13 cellular contexts compared by ENCODE assay signal in the genomic region with DNA sequence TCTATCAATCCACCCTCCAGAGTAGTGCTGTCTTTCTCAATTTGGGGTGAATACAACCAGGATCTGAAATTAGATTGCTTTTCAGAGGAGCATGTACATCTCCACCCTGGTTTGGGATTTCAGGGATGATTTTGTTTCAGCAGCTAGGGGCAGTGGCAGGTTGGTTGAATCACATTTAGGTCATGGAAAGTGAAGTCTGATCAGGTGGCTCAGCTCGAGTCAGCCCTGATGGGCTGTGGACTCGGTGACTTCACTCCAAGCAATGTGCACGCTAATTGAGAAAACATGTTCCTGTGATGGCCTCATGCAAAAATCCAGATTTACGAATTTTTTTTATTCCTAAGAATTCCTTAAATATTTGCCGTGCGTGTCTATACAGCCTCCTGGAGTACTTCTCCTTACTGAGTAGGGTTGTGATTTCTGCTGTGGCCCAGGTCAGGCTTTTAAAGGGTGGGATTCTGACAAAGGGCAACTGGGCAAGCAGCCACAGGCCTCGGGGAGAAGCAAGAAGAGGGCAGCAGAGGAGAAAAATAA. TPM values are rescaled to one million over a fixed set of nuclear protein-coding genes. Genes with fewer than 3 reads are reported as not detected.
DNase-seq lines count a peak whose midpoint lies in the region; ATAC-seq and TF ChIP-seq lines count a peak whose summit lies in the region.
"Had no signal": no experiment of that assay in that cellular context is flagged by ENCODE, and none has a peak within 500 bp of the region (broad histone marks: within the 10 kb centered on the region; RNA-seq: fewer than 3 reads in every experiment).

No MANE protein-coding gene starts in this region.

- intact Hi-C loops in esophagus muscularis mucosa (cut with DNase I), result no loop called here

- DNase-seq in AG04450 (ENCODE audit: low read depth, low spot score) (peak; percentile 91), RKO (ENCODE audit: low spot score) (peak; percentile 53), esophagus muscularis mucosa (ENCODE audit: extremely low spot score) (no peak), omental fat pad (ENCODE audit: low spot score) (no peak), HEK293T (ENCODE audit: extremely low spot score) (no peak), GM13977 (ENCODE audit: low spot score) (no peak)
- DNase-seq: activated T-cell treated with anti-CD3 and anti-CD28 coated beads, Interleukin-2, amount 50 U/mL, for 48 hours; stimulated activated CD4-positive, alpha-beta T cell treated with anti-CD3 and anti-CD28 coated beads, Interleukin-2, amount 100 ng/mL, for 24 hours; stomach had no signal

- in situ Hi-C loops in GM13977 (cut with MboI; ENCODE audit: low pct_unique_long_range_greater_than_20kb, low sequenced_read_pairs, unreplicated experiment), result no loop called here

- peak; percentile 56 for TF ChIP-seq CTCF in AG04450 (IDR thresholded peaks at IDR 0.05; ENCODE audit: low read depth, low read length)
- TF ChIP-seq CTCF in esophagus muscularis mucosa (IDR thresholded peaks at IDR 0.05), result no peak
- no peak for TF ChIP-seq CTCF in omental fat pad (IDR thresholded peaks at IDR 0.05)
- TF ChIP-seq CTCF in GM13977 (IDR thresholded peaks at IDR 0.05; ENCODE audit: extremely low read depth, insufficient read depth, missing control alignments), result no peak

- H3K4me3 ChIP-seq in AG04450 (ENCODE audit: low read depth, low read length) (peak overlapping the region; percentile 4; the same call in 1 of the 2 replicates), esophagus muscularis mucosa (no peak overlapping the region)
- H3K4me3 ChIP-seq: BLaER1 treated with 17β-estradiol and CSF1 and Interleukin-3, amounts not matched to agents 10 nM and 100 nM; stomach had no signal

- H3K27me3 ChIP-seq in AG04450 (ENCODE audit: control insufficient read depth, insufficient read depth, low read length) (no peaks in the 10 kb centered on the region), esophagus muscularis mucosa (no peaks in the 10 kb centered on the region)
- H3K27me3 ChIP-seq: BLaER1 treated with 17β-estradiol and CSF1 and Interleukin-3, amounts not matched to agents 10 nM and 100 nM; stomach had no signal

- H3K9me3 ChIP-seq in AG04450 (ENCODE audit: control insufficient read depth, insufficient read depth, low read length), result no peaks in the 10 kb centered on the region
- no peaks in the 10 kb centered on the region for H3K9me3 ChIP-seq in esophagus muscularis mucosa
- H3K9me3 ChIP-seq: BLaER1 treated with 17β-estradiol and CSF1 and Interleukin-3, amounts not matched to agents 10 nM and 100 nM; stomach had no signal

- no peak for TF ChIP-seq POLR2A in esophagus muscularis mucosa (IDR thresholded peaks at IDR 0.05; ENCODE audit: low read depth)

- H3K27ac ChIP-seq in AG04450 (ENCODE audit: low read depth, low read length) (peak overlapping the region; percentile 95), esophagus muscularis mucosa (replicated peaks in 1 of 4) (peak overlapping the region; percentile 30 to 69 (median 58))
- H3K27ac ChIP-seq: BLaER1 treated with 17β-estradiol and CSF1 and Interleukin-3, amounts not matched to agents 10 nM and 100 nM had no signal

- ATAC-seq in omental fat pad (ENCODE audit: low FRiP score), result peak; percentile 53
- no peak for ATAC-seq in HG03342 (IDR thresholded peaks at IDR 0.05; ENCODE audit: unreplicated experiment)
- no peak for ATAC-seq in HG02763 (IDR thresholded peaks at IDR 0.05; ENCODE audit: unreplicated experiment)
- ATAC-seq: natural killer cell treated with Interleukin-12 subunit alpha and Interleukin-12 subunit beta and Interleukin-15 and Interleukin-18, amount 100 ng/mL, for 72 hours had no signal

- CTCF ChIA-PET in AG04450 (lab: Charles Lee), result interaction anchor here (0.5 to 3.1 kb wide), 5 partner anchors 34 to 265 kb away, joined by 3 to 21 read pairs (median 3); no protein-coding TSS in a partner anchor
- CTCF ChIA-PET in HEK293T (lab: Yijun Ruan, JAX), result no interaction called here

- TF ChIP-seq EP300 in esophagus muscularis mucosa (IDR thresholded peaks at IDR 0.05), result no peak

- peaks cover 7 to 34% (median 27%) of the 10 kb centered on the region in 4 donors for H3K4me1 ChIP-seq in esophagus muscularis mucosa

- POLR2A ChIA-PET in AG04450 (lab: Yijun Ruan, JAX) (interaction anchor here (1.5 kb wide), 1 partner anchor 16 kb away, joined by 3 read pairs; no protein-coding TSS in a partner anchor), HEK293T (lab: Yijun Ruan, JAX) (no interaction called here)

- no peaks in the 10 kb centered on the region for H3K36me3 ChIP-seq in esophagus muscularis mucosa
- H3K36me3 ChIP-seq: BLaER1 treated with 17β-estradiol and CSF1 and Interleukin-3, amounts not matched to agents 10 nM and 100 nM; stomach had no signal

- 51% methylated on average over 7 of the region's 7 CpGs for WGBS in esophagus muscularis mucosa

TF ChIP-seq in HEK293T, 16 proteins besides CTCF, POLR2A, EP300 and RAD21:
- TF ChIP-seq LEF1 (IDR thresholded peaks at IDR 0.05; ENCODE audit: borderline replicate concordance) (no peak), HDGF (IDR thresholded peaks at IDR 0.05; ENCODE audit: borderline replicate concordance) (no peak), BHLHE40 (IDR thresholded peaks at IDR 0.05; ENCODE audit: borderline replicate concordance) (no peak), NFRKB (IDR thresholded peaks at IDR 0.05) (no peak), FOXA1 (IDR thresholded peaks at IDR 0.05) (no peak), TARDBP (IDR thresholded peaks at IDR 0.05) (no peak), ELF4 (IDR thresholded peaks at IDR 0.05) (no peak), ARNT (IDR thresholded peaks at IDR 0.05) (no peak), FOXM1 (IDR thresholded peaks at IDR 0.05; ENCODE audit: borderline replicate concordance) (no peak), FOXK2 (IDR thresholded peaks at IDR 0.05) (no peak), SUZ12 (IDR thresholded peaks at IDR 0.05) (no peak), SP1 (IDR thresholded peaks at IDR 0.05) (no peak)
- TF ChIP-seq, protein P1, sequence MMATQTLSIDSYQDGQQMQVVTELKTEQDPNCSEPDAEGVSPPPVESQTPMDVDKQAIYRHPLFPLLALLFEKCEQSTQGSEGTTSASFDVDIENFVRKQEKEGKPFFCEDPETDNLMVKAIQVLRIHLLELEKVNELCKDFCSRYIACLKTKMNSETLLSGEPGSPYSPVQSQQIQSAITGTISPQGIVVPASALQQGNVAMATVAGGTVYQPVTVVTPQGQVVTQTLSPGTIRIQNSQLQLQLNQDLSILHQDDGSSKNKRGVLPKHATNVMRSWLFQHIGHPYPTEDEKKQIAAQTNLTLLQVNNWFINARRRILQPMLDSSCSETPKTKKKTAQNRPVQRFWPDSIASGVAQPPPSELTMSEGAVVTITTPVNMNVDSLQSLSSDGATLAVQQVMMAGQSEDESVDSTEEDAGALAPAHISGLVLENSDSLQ (IDR thresholded peaks at IDR 0.05), result no peak

RNA-seq across cellular contexts. Expression of a gene that starts 7.5 kb away (rescaled TPM):
- polyA plus RNA-seq in AG04450 (2011; rRNA removed), result 6.7 and 7.3 TPM in 2 replicates
- polyA minus RNA-seq in AG04450 (2011; rRNA and poly(A)+ RNA removed), result 5.9 and 6.2 TPM in 2 replicates
- 1 to 10 TPM; 2.9 to 7.5 (median 3.8) TPM for total RNA-seq in esophagus muscularis mucosa
- 10 to 100 TPM in 2 of 4 donors, 1 to 10 TPM in 2; 2.3 to 19.2 (median 10.2) TPM for total RNA-seq in omental fat pad
- total RNA-seq: natural killer cell treated with Interleukin-12 subunit alpha and Interleukin-12 subunit beta and Interleukin-15 and Interleukin-18, amount 100 ng/mL, for 72 hours had no signal

Comparison
In these comparisons a context has a peak if more than half of its experiments do, and no peak if none do; other contexts are left out.
1. DNase-seq: peak in AG04450 (single experiment) and RKO (single experiment); none in esophagus muscularis mucosa (single experiment), omental fat pad (single experiment), HEK293T (single experiment) and GM13977 (single experiment).